ENCODE assay signal across 1 cellular context in genomic region chr9:121914017-121914595, GRCh38.
TF ChIP-seq lines count a peak whose summit lies in the region.

No MANE protein-coding gene starts in this region.

TF ChIP-seq in K562, 482 proteins besides CTCF, POLR2A, EP300 and RAD21:
- peak; percentile 89 for TF ChIP-seq ZBTB40 (IDR thresholded peaks at IDR 0.05)
- TF ChIP-seq ZBTB40 (CRISPR knock-in tag; IDR thresholded peaks at IDR 0.05): 0 out of 2 replicates have a peak, but pooled peaks have one; percentile 71
- no peak for TF ChIP-seq BDP1 (IDR thresholded peaks at IDR 0.05; ENCODE audit: insufficient read depth, insufficient read length)
